In genomic region chr6:85685713-85686112, GRCh38 we compare ENCODE assay signal across 9 cellular contexts. TPM values are rescaled to one million over a fixed set of nuclear protein-coding genes. Genes with fewer than 3 reads are reported as not detected.
DNase-seq lines count a peak whose midpoint lies in the region; ATAC-seq, FAIRE-seq and TF ChIP-seq lines count a peak whose summit lies in the region.
"Had no signal": no experiment of that assay in that cellular context is flagged by ENCODE, and none has a peak within 500 bp of the region (broad histone marks: within the 10 kb centered on the region; RNA-seq: fewer than 3 reads in every experiment).

No MANE protein-coding gene starts in this region.

- H2AFZ ChIP-seq in MM.1S (ENCODE audit: low read length): peak overlapping the region; percentile 79

- intact Hi-C loops in pancreas (cut with DNase I): no loop called here

- no peak for FAIRE-seq in pancreas (lab: Jason Lieb, UNC)

- H3K27ac ChIP-seq in MM.1S (ENCODE audit: low read length) (peak overlapping the region; percentile 61; the same call in 1 of the 2 replicates), pancreas (no peak overlapping the region)

- H3K36me3 ChIP-seq in MM.1S (replicated peaks; ENCODE audit: insufficient read depth, low read length) (no peaks in the 10 kb centered on the region), pancreas (no peaks in the 10 kb centered on the region)

- H3K79me2 ChIP-seq in MM.1S (ENCODE audit: low read length): no peaks in the 10 kb centered on the region

- DNase-seq in GM20000 (ENCODE audit: low spot score) (peak; percentile 72), MM.1S (peak; percentile 69), G401 (ENCODE audit: low spot score) (no peak), pancreas (no peak), ACHN (no peak), HuH-7 (ENCODE audit: low spot score) (no peak)
- DNase-seq: DMS79 had no signal

- no peaks in the 10 kb centered on the region for H3K9me3 ChIP-seq in MM.1S (replicated peaks; ENCODE audit: insufficient read depth, low read length)
- H3K9me3 ChIP-seq in pancreas: no peaks in the 10 kb centered on the region

- in situ Hi-C loops in G401 (cut with HindIII; ENCODE audit: low sequenced_read_pairs): no loop called here
- in situ Hi-C loops in ACHN (cut with HindIII; ENCODE audit: low pct_ligation_motif_present, low pct_unique_long_range_greater_than_20kb, low sequenced_read_pairs): no loop called here

- no peaks in the 10 kb centered on the region for H3K9me2 ChIP-seq in MM.1S (replicated peaks; ENCODE audit: insufficient read depth, low read length)

- H4K20me1 ChIP-seq in MM.1S (ENCODE audit: insufficient read depth, low read length): no peaks in the 10 kb centered on the region

- H3K4me1 ChIP-seq in MM.1S (ENCODE audit: low read length) (peaks cover 9% of the 10 kb centered on the region), pancreas (no peaks in the 10 kb centered on the region)

- H3F3A ChIP-seq in MM.1S (ENCODE audit: insufficient read depth, low read length): peaks cover 5% of the 10 kb centered on the region; the same call in 1 of the 2 replicates

- H3K9ac ChIP-seq in MM.1S (ENCODE audit: low read length): peak overlapping the region; percentile 43; the same call in 1 of the 2 replicates

- H3K4me2 ChIP-seq in MM.1S (ENCODE audit: low read depth, low read length): peak overlapping the region; percentile 95

- TF ChIP-seq CTCF in GM20000 (IDR thresholded peaks at IDR 0.05; ENCODE audit: extremely low read depth, missing control alignments) (no peak), MM.1S (IDR thresholded peaks at IDR 0.05; ENCODE audit: low read length) (no peak), pancreas (IDR thresholded peaks at IDR 0.05) (no peak)

- ATAC-seq in GM18867 (IDR thresholded peaks at IDR 0.05; ENCODE audit: unreplicated experiment) (peak; percentile 95), HG02970 (IDR thresholded peaks at IDR 0.05; ENCODE audit: low FRiP score, unreplicated experiment) (peak; percentile 71), pancreas (no peak)

- WGBS in pancreas, 2 donors: 88 to 90% methylated on average over 4 of the region's 4 CpGs

- H3K4me3 ChIP-seq in MM.1S (ENCODE audit: low read length) (peak overlapping the region; percentile 48), pancreas (no peak overlapping the region)

- no peaks in the 10 kb centered on the region for H3K27me3 ChIP-seq in MM.1S (replicated peaks; ENCODE audit: insufficient read depth, low read length)
- no peaks in the 10 kb centered on the region for H3K27me3 ChIP-seq in pancreas

RNA-seq across cellular contexts. Expression of gene SYNCRIP, which starts 43.0 kb away (rescaled TPM):
- 54.3 and 69.6 TPM in 2 replicates for total RNA-seq in G401 (2014; rRNA removed; shearing (Covaris generic))
- 10 to 100 TPM; 23.3 to 48.9 (median 43.5) TPM for total RNA-seq in pancreas
- polyA plus RNA-seq in pancreas: 10 to 100 TPM; 14.6 to 22.2 TPM

Comparison
In these comparisons a context has a peak if more than half of its experiments do, and no peak if none do; other contexts are left out.
1. ATAC-seq: peak in GM18867 (single experiment) and HG02970 (single experiment); none in pancreas (0 of 4).
2. DNase-seq: peak in GM20000 (single experiment) and MM.1S (single experiment); none in G401 (single experiment), pancreas (0 of 6), ACHN (single experiment) and HuH-7 (single experiment).